ENCODE assay signal across 2 cellular contexts in genomic region chr9:112091805-112092204, GRCh38.
TF ChIP-seq lines count a peak whose summit lies in the region.

No MANE protein-coding gene starts in this region.

TF ChIP-seq in SK-N-SH, 30 proteins besides CTCF, POLR2A, EP300 and RAD21 (continued from another document):
- TF ChIP-seq ZBTB33 (IDR thresholded peaks at IDR 0.05; ENCODE audit: borderline replicate concordance, low read depth): no peak

TF ChIP-seq in SK-N-SH treated with all-trans-retinoic acid at 6 μM for 48 hours, 23 proteins besides CTCF, POLR2A, EP300 and RAD21:
- no peak for TF ChIP-seq POU6F1 (CRISPR knock-in tag; IDR thresholded peaks at IDR 0.05; ENCODE audit: borderline replicate concordance, low read depth)
- TF ChIP-seq PATZ1 (CRISPR knock-in tag; IDR thresholded peaks at IDR 0.05; ENCODE audit: borderline replicate concordance): no peak
- TF ChIP-seq SNAI2 (CRISPR knock-in tag; IDR thresholded peaks at IDR 0.05): no peak
- TF ChIP-seq ZNF8 (CRISPR knock-in tag; IDR thresholded peaks at IDR 0.05): no peak
- TF ChIP-seq ZFP3 (CRISPR knock-in tag; IDR thresholded peaks at IDR 0.05): no peak
- no peak for TF ChIP-seq OSR1 (CRISPR knock-in tag; IDR thresholded peaks at IDR 0.05)
- no peak for TF ChIP-seq ZNF70 (CRISPR knock-in tag; IDR thresholded peaks at IDR 0.05)
- no peak for TF ChIP-seq GLIS3 (CRISPR knock-in tag; IDR thresholded peaks at IDR 0.05)
- TF ChIP-seq ESRRG (CRISPR knock-in tag; IDR thresholded peaks at IDR 0.05): no peak
- no peak for TF ChIP-seq TCF4 (CRISPR knock-in tag; IDR thresholded peaks at IDR 0.05; ENCODE audit: borderline replicate concordance)
- no peak for TF ChIP-seq ISL1 (CRISPR knock-in tag; IDR thresholded peaks at IDR 0.05)
- TF ChIP-seq ZNF565 (CRISPR knock-in tag; conservative IDR thresholded peaks at IDR 0.05; ENCODE audit: low read depth): no peak
- no peak for TF ChIP-seq TOX (CRISPR knock-in tag; IDR thresholded peaks at IDR 0.05; ENCODE audit: borderline replicate concordance)
- no peak for TF ChIP-seq RARB (CRISPR knock-in tag; IDR thresholded peaks at IDR 0.05)
- TF ChIP-seq CREB5 (CRISPR knock-in tag; IDR thresholded peaks at IDR 0.05; ENCODE audit: low read depth): no peak
- no peak for TF ChIP-seq ARNTL (CRISPR knock-in tag; IDR thresholded peaks at IDR 0.05; ENCODE audit: borderline replicate concordance, low read depth)
- no peak for TF ChIP-seq CSRNP3 (CRISPR knock-in tag; IDR thresholded peaks at IDR 0.05)
- TF ChIP-seq CSDC2 (CRISPR knock-in tag; IDR thresholded peaks at IDR 0.05): no peak
- no peak for TF ChIP-seq ZFP30 (CRISPR knock-in tag; IDR thresholded peaks at IDR 0.05)
